Comparison of ENCODE assay signal across 1 cellular context in the genomic region with DNA sequence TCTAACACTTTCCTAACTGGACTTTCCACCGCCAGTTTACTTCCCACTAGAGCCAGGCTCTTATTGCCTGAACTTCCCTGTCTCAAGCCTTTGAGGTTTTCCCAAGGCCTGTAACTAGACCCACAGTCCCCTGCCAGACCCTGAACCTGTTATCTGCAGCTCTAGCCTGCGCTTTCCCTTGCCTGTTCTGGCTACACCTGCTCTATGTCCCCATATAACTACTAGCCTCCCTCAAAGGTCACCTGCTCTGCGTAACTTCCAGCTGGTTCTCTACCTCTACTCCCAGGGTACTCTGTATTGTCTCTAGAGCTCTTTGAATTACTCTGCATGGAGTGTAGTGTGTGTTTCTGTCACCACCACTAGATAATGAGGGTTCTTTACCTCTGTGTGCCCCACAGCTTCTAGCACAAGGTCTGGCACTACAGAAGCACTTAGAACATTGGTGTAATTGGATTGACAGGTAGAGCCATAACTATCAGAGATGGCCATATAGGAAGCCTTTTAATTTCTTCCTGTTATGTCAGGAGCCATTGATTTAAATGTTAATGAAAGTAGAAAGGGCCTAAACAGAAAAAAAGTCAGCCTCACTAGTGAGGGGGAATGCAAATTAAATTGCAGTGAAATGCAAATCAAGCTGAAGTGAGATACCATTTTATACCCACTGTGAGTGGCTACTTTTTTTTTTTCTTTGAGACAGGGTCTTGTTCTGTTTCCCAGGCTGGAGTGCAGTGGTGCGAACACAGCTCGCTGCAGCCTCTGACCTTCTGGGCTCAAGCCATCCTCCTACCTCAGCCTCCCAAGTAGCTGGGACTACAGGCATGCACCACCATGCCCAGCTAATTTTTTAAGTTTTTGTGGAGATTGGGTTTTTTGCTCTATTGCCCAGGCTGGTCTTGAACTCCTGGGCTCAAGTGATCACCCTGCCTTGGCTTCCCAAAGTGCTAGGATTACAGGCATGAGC.
TF ChIP-seq lines count a peak whose summit lies in the region.

No MANE protein-coding gene starts in this region.

TF ChIP-seq in GM12891, 5 proteins besides CTCF, POLR2A, EP300 and RAD21 (continued from another document):
- peak; percentile 22; the same call in 1 of the 2 replicates for TF ChIP-seq POLR2AphosphoS5 (IDR thresholded peaks at IDR 0.05; ENCODE audit: low read depth, low read length)
- no peak for TF ChIP-seq POU2F2 (IDR thresholded peaks at IDR 0.05; ENCODE audit: low read depth, low read length)
- TF ChIP-seq PAX5 (IDR thresholded peaks at IDR 0.05; ENCODE audit: insufficient read depth, low read length, severe bottlenecking): no peak
- no peak for TF ChIP-seq TAF1 (IDR thresholded peaks at IDR 0.05; ENCODE audit: low read depth, low read length)
TF ChIP-seq in GM12891: peak in this region for 1.
